14 cellular contexts compared by ENCODE assay signal in genomic region chr14:102370305-102370809, GRCh38. TPM values are rescaled to one million over a fixed set of nuclear protein-coding genes. Genes with fewer than 3 reads are reported as not detected.
A peak's percentile ranks its signal among the peaks of the same experiment; 100 is the strongest.
DNase-seq lines count a peak whose midpoint lies in the region; ATAC-seq and TF ChIP-seq lines count a peak whose summit lies in the region.
"Had no signal": no experiment of that assay in that cellular context is flagged by ENCODE, and none has a peak within 500 bp of the region (broad histone marks: within the 10 kb centered on the region; RNA-seq: fewer than 3 reads in every experiment).

No MANE protein-coding gene starts in this region.

- H3K4me1 ChIP-seq in IMR-90 (ENCODE audit: control insufficient read depth, insufficient read depth, low read length) = no peaks in the 10 kb centered on the region
- H3K4me1 ChIP-seq in esophagus squamous epithelium = peaks cover 0 to 12% (median 0%) of the 10 kb centered on the region in 3 donors
- H3K4me1 ChIP-seq: Peyer's patch, suprapubic skin had no signal

- H3K23ac ChIP-seq in IMR-90 (ENCODE audit: low read depth, low read length) = no peak overlapping the region

- H2AK9ac ChIP-seq in IMR-90 (replicated peaks; ENCODE audit: low read depth, low read length, poor library complexity) = no peak overlapping the region

- no peak overlapping the region for H2BK15ac ChIP-seq in IMR-90 (ENCODE audit: low read depth, low read length)

- no peak overlapping the region for H3K14ac ChIP-seq in IMR-90 (replicated peaks; ENCODE audit: low read depth, low read length)

- POLR2A ChIA-PET in IMR-90 (lab: Charles Lee; ENCODE audit: unreplicated experiment) = no interaction called here

- no TSS peak for BruUV-seq in IMR-90 (replicated peaks; lab: Mats Ljungman, UMichigan)

- intact Hi-C loops in IMR-90 (cut with micrococcal nuclease) (no loop called here), esophagus squamous epithelium (cut with DNase I) (no loop called here)

- no peak overlapping the region for H3K56ac ChIP-seq in IMR-90 (ENCODE audit: extremely low read depth, insufficient read depth, low read length)

- H3K4me1 Mint-ChIP-seq in natural killer cell treated with Interleukin-12 subunit alpha and Interleukin-12 subunit beta and Interleukin-15 and Interleukin-18, amount 100 ng/mL, for 72 hours (ENCODE audit: low read depth in 2 of 2) = peaks cover 24 to 34% of the 10 kb centered on the region in 2 donors

- TF ChIP-seq RAD21 in IMR-90 (IDR thresholded peaks at IDR 0.05; ENCODE audit: low read length) = no peak

- no peak overlapping the region for H3K18ac ChIP-seq in IMR-90 (ENCODE audit: low read depth, low read length)

- 83% methylated on average over 7 of the region's 11 CpGs; no CpG with 5 or more reads in 1 of the 2 experiments for WGBS in IMR-90 (ENCODE audit: extremely low coverage in 2 of 2, insufficient read length in 1 of 2), 2 experiments
- 64 to 70% methylated on average over 10 to 11 of the region's 11 CpGs for WGBS in esophagus squamous epithelium, 2 donors

- no peaks in the 10 kb centered on the region for H3K36me3 Mint-ChIP-seq in natural killer cell treated with Interleukin-12 subunit alpha and Interleukin-12 subunit beta and Interleukin-15 and Interleukin-18, amount 100 ng/mL, for 72 hours

- no peaks in the 10 kb centered on the region for H3K27me3 ChIP-seq in IMR-90 (ENCODE audit: control insufficient read depth, insufficient read depth, low read length)
- H3K27me3 ChIP-seq in esophagus squamous epithelium = no peaks in the 10 kb centered on the region
- H3K27me3 ChIP-seq: Peyer's patch, suprapubic skin had no signal

- H2BK5ac ChIP-seq in IMR-90 (ENCODE audit: low read depth, low read length, poor library complexity, severe bottlenecking) = no peak overlapping the region

- no peak overlapping the region for H3K4me2 ChIP-seq in IMR-90 (ENCODE audit: low read depth, low read length)

- H4K8ac ChIP-seq in IMR-90 (ENCODE audit: low read depth in 2 of 2, low read length in 2 of 2) = no peak overlapping the region

- peak; percentile 13 for DNase-seq in IMR-90
- peak; percentile 93 for DNase-seq in SIG-M5 treated with dmso at 0.1 percent for 504 hours (lab: John Stamatoyannopoulos, UW; ENCODE audit: unreplicated experiment)
- DNase-seq in fibroblast of pulmonary artery (ENCODE audit: low read depth) = peak; percentile 18
- no peak for DNase-seq in natural killer cell treated with Interleukin-12 subunit alpha and Interleukin-12 subunit beta and Interleukin-15 and Interleukin-18, amount 100 ng/mL, for 72 hours (ENCODE audit: low spot score)
- no peak for DNase-seq in dermis blood vessel endothelial cell
- no peak for DNase-seq in esophagus squamous epithelium (lab: John Stamatoyannopoulos, UW)
- DNase-seq: activated CD4-positive, alpha-beta T cell treated with anti-CD3 and anti-CD28 coated beads for 48 hours; NCI-H1694 treated with DMSO at 0.1 percent for 48 hours; occipital lobe; Peyer's patch; stimulated activated CD4-positive, alpha-beta T cell treated with anti-CD3 and anti-CD28 coated beads, Interleukin-4, amount 100 ng/mL, for 1 hour had no signal

- no peak overlapping the region for H2AFZ ChIP-seq in IMR-90 (replicated peaks; ENCODE audit: low read length, poor library complexity)

- no peaks in the 10 kb centered on the region for H3K27me3 Mint-ChIP-seq in natural killer cell treated with Interleukin-12 subunit alpha and Interleukin-12 subunit beta and Interleukin-15 and Interleukin-18, amount 100 ng/mL, for 72 hours
- H3K27me3 Mint-ChIP-seq: activated naive CD8-positive, alpha-beta T cell had no signal

- no peak overlapping the region for H2BK120ac ChIP-seq in IMR-90 (ENCODE audit: low read depth, low read length)

- H3K36me3 ChIP-seq in IMR-90 (ENCODE audit: control insufficient read depth, insufficient read depth, low read length) (no peaks in the 10 kb centered on the region; the same call in 1 of the 2 replicates), esophagus squamous epithelium (peaks cover 0 to 6% (median 0%) of the 10 kb centered on the region in 3 donors)
- H3K36me3 ChIP-seq: Peyer's patch, suprapubic skin had no signal

- in situ Hi-C loops in IMR-90 (cut with MboI; ENCODE audit: low sequenced_read_pairs) = no loop called here

- CTCF ChIA-PET in IMR-90 (lab: Yijun Ruan, JAX) = no interaction called here

- no peak overlapping the region for H2AK5ac ChIP-seq in IMR-90 (ENCODE audit: low read depth, low read length)

- no peak for TF ChIP-seq POLR2A in IMR-90 (IDR thresholded peaks at IDR 0.05; ENCODE audit: low read depth, low read length)
- TF ChIP-seq POLR2A in esophagus squamous epithelium (IDR thresholded peaks at IDR 0.05) = no peak

- peaks cover 26% of the 10 kb centered on the region; the same call in 1 of the 2 replicates for H4K20me1 ChIP-seq in IMR-90 (ENCODE audit: insufficient read depth, low read length)

- no peak overlapping the region for H3K9ac ChIP-seq in IMR-90 (ENCODE audit: low read depth, low read length)

- no peak for TF ChIP-seq CTCF in IMR-90 (conservative IDR thresholded peaks at IDR 0.05; ENCODE audit: low read depth, low read length)
- TF ChIP-seq CTCF in fibroblast of pulmonary artery (IDR thresholded peaks at IDR 0.05; ENCODE audit: low read length, missing control alignments) = no peak
- no peak for TF ChIP-seq CTCF in esophagus squamous epithelium (IDR thresholded peaks at IDR 0.05)

- peak overlapping the region; percentile 40 to 77 for H3K27ac Mint-ChIP-seq in natural killer cell treated with Interleukin-12 subunit alpha and Interleukin-12 subunit beta and Interleukin-15 and Interleukin-18, amount 100 ng/mL, for 72 hours
- H3K27ac Mint-ChIP-seq: activated naive CD8-positive, alpha-beta T cell had no signal

- H3K9me1 ChIP-seq in IMR-90 (ENCODE audit: insufficient read depth, low read length) = peaks cover 12% of the 10 kb centered on the region

- peak overlapping the region; percentile 41 for H3K4me3 Mint-ChIP-seq in natural killer cell treated with Interleukin-12 subunit alpha and Interleukin-12 subunit beta and Interleukin-15 and Interleukin-18, amount 100 ng/mL, for 72 hours
- H3K4me3 Mint-ChIP-seq: activated naive CD8-positive, alpha-beta T cell had no signal

- H3K4ac ChIP-seq in IMR-90 (ENCODE audit: low read depth, low read length) = no peak overlapping the region

- no peak overlapping the region for H2BK20ac ChIP-seq in IMR-90 (ENCODE audit: low read depth, low read length)

- dilution Hi-C loops in IMR-90 (cut with HindIII; ENCODE audit: low sequenced_read_pairs, unreplicated experiment) = no loop called here

- H3K79me1 ChIP-seq in IMR-90 (ENCODE audit: low read depth in 1 of 2, low read length in 2 of 2) = peaks cover 32 to 74% of the 10 kb centered on the region in 2 experiments

- H4K5ac ChIP-seq in IMR-90 (ENCODE audit: low read depth, low read length) = no peak overlapping the region

- H3K9me3 Mint-ChIP-seq in natural killer cell treated with Interleukin-12 subunit alpha and Interleukin-12 subunit beta and Interleukin-15 and Interleukin-18, amount 100 ng/mL, for 72 hours = no peaks in the 10 kb centered on the region

- ATAC-seq in IMR-90 (ENCODE audit: low read depth) = no peak
- ATAC-seq in natural killer cell treated with Interleukin-12 subunit alpha and Interleukin-12 subunit beta and Interleukin-15 and Interleukin-18, amount 100 ng/mL, for 72 hours = peak; percentile 68 to 74
- ATAC-seq in HG03520 (IDR thresholded peaks at IDR 0.05; ENCODE audit: unreplicated experiment) = no peak

- no peak overlapping the region for H4K91ac ChIP-seq in IMR-90 (ENCODE audit: insufficient read depth, low read depth, low read length)

- H3K9me3 ChIP-seq in IMR-90 (ENCODE audit: control insufficient read depth, insufficient read depth, low read length) (no peaks in the 10 kb centered on the region), esophagus squamous epithelium (no peaks in the 10 kb centered on the region)
- H3K9me3 ChIP-seq: Peyer's patch, suprapubic skin had no signal

- H3K27ac ChIP-seq in IMR-90 (ENCODE audit: insufficient read depth, low read length) (no peak overlapping the region), esophagus squamous epithelium (no peak overlapping the region)
- H3K27ac ChIP-seq: suprapubic skin had no signal

- H3K4me3 ChIP-seq in IMR-90 (ENCODE audit: insufficient read depth, low read depth, low read length) (no peak overlapping the region), fibroblast of pulmonary artery (replicated peaks; ENCODE audit: low read depth, low read length) (no peak overlapping the region), esophagus squamous epithelium (no peak overlapping the region)
- H3K4me3 ChIP-seq: Peyer's patch, suprapubic skin had no signal

TF ChIP-seq in IMR-90, 13 proteins besides CTCF, POLR2A, EP300 and RAD21 (continues in another document):
- TF ChIP-seq MAZ (IDR thresholded peaks at IDR 0.05; ENCODE audit: borderline replicate concordance, low read depth, low read length) = no peak

RNA-seq across cellular contexts. Expression of gene TECPR2, which starts 7.6 kb away (rescaled TPM):
- total RNA-seq in IMR-90 (2012; rRNA removed) (10.3 and 11.7 TPM in 2 replicates), dermis blood vessel endothelial cell (14.6 and 25.4 TPM in 2 replicates), esophagus squamous epithelium (10 to 100 TPM in 3 of 4 donors, 1 to 10 TPM in 1; 5.4 to 18.1 (median 12.9) TPM)
- polyA plus RNA-seq in IMR-90 (2012; rRNA removed) = 9.5 TPM in 2 replicates
- 5.8 and 11.5 TPM in 2 replicates for polyA plus RNA-seq in IMR-90 (2012; cell fraction: cytosol; rRNA removed)
- polyA plus RNA-seq in IMR-90 (2012; cell fraction: nucleus; rRNA removed; ENCODE audit: low replicate concordance) = 10.1 and 26.3 TPM in 2 replicates
- total RNA-seq in natural killer cell treated with Interleukin-12 subunit alpha and Interleukin-12 subunit beta and Interleukin-15 and Interleukin-18, amount 100 ng/mL, for 72 hours = 10 to 100 TPM; 12.2 to 17.2 TPM

RNA-seq across cellular contexts. Expression of gene CINP, which starts 7.7 kb away (rescaled TPM):
- total RNA-seq in IMR-90 (2012; rRNA removed) (41.9 and 55.3 TPM in 2 replicates), dermis blood vessel endothelial cell (57.9 and 61.9 TPM in 2 replicates), esophagus squamous epithelium (10 to 100 TPM; 23.2 to 42.4 (median 38.0) TPM)
- 53.2 and 56.4 TPM in 2 replicates for polyA plus RNA-seq in IMR-90 (2012; rRNA removed)
- polyA plus RNA-seq in IMR-90 (2012; cell fraction: cytosol; rRNA removed) = 29.3 and 37.8 TPM in 2 replicates
- 10.9 and 21.3 TPM in 2 replicates for polyA plus RNA-seq in IMR-90 (2012; cell fraction: nucleus; rRNA removed; ENCODE audit: low replicate concordance)
- total RNA-seq in natural killer cell treated with Interleukin-12 subunit alpha and Interleukin-12 subunit beta and Interleukin-15 and Interleukin-18, amount 100 ng/mL, for 72 hours = 10 to 100 TPM; 38.5 to 39.1 TPM

RNA-seq across cellular contexts. Expression of gene ZNF839, which starts 50.8 kb away (rescaled TPM):
- total RNA-seq in IMR-90 (2012; rRNA removed) (5.7 and 6.4 TPM in 2 replicates), dermis blood vessel endothelial cell (5.8 and 8.0 TPM in 2 replicates), esophagus squamous epithelium (1 to 10 TPM; 4.7 to 7.2 (median 6.1) TPM)
- polyA plus RNA-seq in IMR-90 (2012; rRNA removed) = 9.8 and 10.7 TPM in 2 replicates
- polyA plus RNA-seq in IMR-90 (2012; cell fraction: cytosol; rRNA removed) = 4.8 and 5.5 TPM in 2 replicates
- 42.8 and 49.8 TPM in 2 replicates for polyA plus RNA-seq in IMR-90 (2012; cell fraction: nucleus; rRNA removed; ENCODE audit: low replicate concordance)
- 10 to 100 TPM; 10.5 to 23.8 TPM for total RNA-seq in natural killer cell treated with Interleukin-12 subunit alpha and Interleukin-12 subunit beta and Interleukin-15 and Interleukin-18, amount 100 ng/mL, for 72 hours

Comparison
In these comparisons a context has a peak if more than half of its experiments do, and no peak if none do; other contexts are left out.
1. ATAC-seq: peak in natural killer cell treated with Interleukin-12 subunit alpha and Interleukin-12 subunit beta and Interleukin-15 and Interleukin-18, amount 100 ng/mL, for 72 hours (2 of 2); none in IMR-90 (single experiment) and HG03520 (single experiment).
2. DNase-seq: peak in IMR-90 (single experiment), SIG-M5 treated with dmso at 0.1 percent for 504 hours (single experiment) and fibroblast of pulmonary artery (single experiment); none in natural killer cell treated with Interleukin-12 subunit alpha and Interleukin-12 subunit beta and Interleukin-15 and Interleukin-18, amount 100 ng/mL, for 72 hours (single experiment), dermis blood vessel endothelial cell (single experiment) and esophagus squamous epithelium (single experiment).